Comparison of ENCODE assay signal across 23 cellular contexts in the genomic region with DNA sequence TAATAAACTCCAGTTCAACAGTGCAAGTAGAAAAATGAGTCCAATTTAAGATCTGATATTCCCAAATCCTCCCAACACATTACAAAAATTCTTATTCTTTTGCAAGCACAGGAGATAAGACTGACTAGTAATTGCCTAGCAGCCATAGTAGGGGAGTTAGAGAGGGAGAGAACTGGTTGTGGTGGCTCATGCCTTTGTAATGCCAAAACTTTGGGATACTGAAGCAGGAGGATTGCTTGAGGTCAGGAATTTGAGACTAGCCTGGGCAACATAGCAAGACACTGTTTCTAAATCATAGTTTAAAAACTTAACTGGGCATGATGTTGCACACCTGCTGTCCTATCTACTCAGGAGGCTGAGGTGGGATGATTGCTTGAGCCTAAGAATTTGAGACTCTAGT.
"Had no signal": no experiment of that assay in that cellular context is flagged by ENCODE, and none has a peak within 500 bp of the region (broad histone marks: within the 10 kb centered on the region; RNA-seq: fewer than 3 reads in every experiment).

No MANE protein-coding gene starts in this region.

- H3K4me1 ChIP-seq: stomach, suprapubic skin, testis, thyroid gland, tibial artery, tibial nerve, transverse colon, upper lobe of left lung, upper lobe of right lung, uterus, vagina had no signal

- DNase-seq: stimulated activated CD4-positive, alpha-beta T cell treated with anti-CD3 and anti-CD28 coated beads, Interleukin-2, amount 100 ng/mL, for 48 hours; stimulated activated CD4-positive, alpha-beta T cell treated with anti-CD3 and anti-CD28 coated beads, Interleukin-4, amount 100 ng/mL, for 1 hour; stimulated activated CD4-positive, alpha-beta T cell treated with anti-CD3 and anti-CD28 coated beads, Interleukin-4, amount 100 ng/mL, for 24 hours; stimulated activated CD4-positive, alpha-beta T cell treated with anti-CD3 and anti-CD28 coated beads, Interleukin-4, amount 100 ng/mL, for 4 hours; stimulated activated CD8-positive, alpha-beta memory T cell treated with anti-CD3 and anti-CD28 coated beads, Interleukin-4, amount 100 ng/mL, for 48 hours; stimulated activated naive B cell treated with anti-CD40 and anti-IgM and Interleukin-4, amounts not matched to agents 10 μg/mL and 1 μg/mL and 100 μg/mL, for 72 hours; stimulated activated naive CD4-positive, alpha-beta T cell; stimulated activated naive CD4-positive, alpha-beta T cell treated with Interleukin-2 at 50 U/mL for 16 hours; stimulated activated naive CD8-positive, alpha-beta T cell treated with anti-CD3 and anti-CD28 coated beads, Interleukin-15, amount 100 ng/mL, for 72 hours; stimulated activated naive CD8-positive, alpha-beta T cell treated with anti-CD3 and anti-CD28 coated beads, Interleukin-15, Interleukin-2, amounts not matched to agents 100 U/mL and 50 U/mL, for 24 hours; stomach; substantia nigra; testis; thyroid gland; tibial artery; transverse colon; upper lobe of left lung; upper lobe of right lung; uterus had no signal

- H3K4me3 ChIP-seq: stomach, suprapubic skin, testis, thoracic aorta, thyroid gland, tibial artery, tibial nerve, transverse colon, upper lobe of left lung, upper lobe of right lung, uterus, vagina had no signal

- H3K27me3 ChIP-seq: stomach, suprapubic skin, testis, thyroid gland, tibial artery, tibial nerve, transverse colon, upper lobe of left lung, upper lobe of right lung, uterus, vagina had no signal

- H3K9me3 ChIP-seq: stomach, suprapubic skin, testis, thoracic aorta, thyroid gland, tibial artery, tibial nerve, transverse colon, upper lobe of left lung, upper lobe of right lung, uterus, vagina had no signal

- H3K36me3 ChIP-seq: stomach, suprapubic skin, thoracic aorta, thyroid gland, tibial artery, tibial nerve, transverse colon, upper lobe of left lung, upper lobe of right lung, uterus, vagina had no signal

- H3K27ac ChIP-seq: stomach, suprapubic skin, testis, thoracic aorta, thyroid gland, tibial artery, tibial nerve, transverse colon, upper lobe of left lung, upper lobe of right lung, uterus, vagina had no signal
